9 cellular contexts compared by ENCODE assay signal in the genomic region with DNA sequence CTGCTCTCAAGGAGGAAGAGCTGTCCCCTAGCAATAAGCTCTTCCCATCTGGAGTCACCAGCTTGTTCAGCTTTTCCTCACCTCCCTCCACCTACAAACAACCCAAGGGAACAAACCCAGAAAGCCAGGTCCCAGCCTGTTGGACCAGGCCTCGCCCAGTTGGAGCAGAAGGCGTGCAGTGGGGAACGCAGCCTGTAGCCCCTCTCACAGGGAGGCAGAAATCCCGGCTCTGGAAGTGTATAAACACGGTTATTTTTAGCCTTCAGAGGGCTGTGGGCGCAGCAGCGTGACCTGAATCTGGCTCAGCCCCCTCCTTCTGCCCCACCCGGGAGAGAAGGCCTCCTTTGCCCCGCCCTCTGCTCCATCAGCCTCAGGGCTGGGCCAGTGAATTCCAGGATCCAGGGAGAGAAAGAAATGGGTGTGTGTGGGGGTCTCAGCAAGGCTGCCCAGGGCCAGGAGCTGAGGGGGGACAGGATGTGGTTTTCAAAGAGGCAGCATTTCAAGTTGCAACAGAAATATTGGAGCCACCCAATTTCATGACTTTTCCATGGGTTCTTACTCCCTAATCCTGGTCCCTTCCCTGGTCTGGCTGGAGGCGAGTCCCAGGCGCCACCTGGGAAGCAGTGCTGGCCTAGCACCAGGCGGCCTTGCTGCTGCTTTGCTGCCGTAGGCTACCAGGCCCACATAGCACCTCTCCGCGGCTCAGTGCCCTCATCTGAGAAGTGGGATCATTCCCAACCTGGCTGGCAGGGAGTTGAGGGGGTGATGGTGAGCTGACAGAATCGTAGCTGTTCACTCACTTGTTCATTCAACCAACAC. TPM values are rescaled to one million over a fixed set of nuclear protein-coding genes. Genes with fewer than 3 reads are reported as not detected.
A peak's percentile ranks its signal among the peaks of the same experiment; 100 is the strongest.
DNase-seq lines count a peak whose midpoint lies in the region; ATAC-seq, FAIRE-seq and TF ChIP-seq lines count a peak whose summit lies in the region.
"Had no signal": no experiment of that assay in that cellular context is flagged by ENCODE, and none has a peak within 500 bp of the region (broad histone marks: within the 10 kb centered on the region; RNA-seq: fewer than 3 reads in every experiment).

No MANE protein-coding gene starts in this region.

- H3K27ac ChIP-seq in astrocyte (ENCODE audit: low read depth, low read length) (peak overlapping the region; percentile 70), spleen (peak overlapping the region in 6 of 8 donors; percentile 27 to 69 (median 60))
- H3K27ac ChIP-seq: epithelial cell of prostate had no signal

- H3K27ac Mint-ChIP-seq in astrocyte (ENCODE audit: unreplicated experiment), result peak overlapping the region; percentile 41

- H3K36me3 ChIP-seq in astrocyte (ENCODE audit: insufficient read depth, low read length) (no peaks in the 10 kb centered on the region), spleen (no peaks in the 10 kb centered on the region)

- peaks cover 100% of the 10 kb centered on the region for H4K20me1 ChIP-seq in astrocyte (ENCODE audit: insufficient read depth, low read length)

- peaks cover 100% of the 10 kb centered on the region for H3K79me2 ChIP-seq in astrocyte (ENCODE audit: insufficient read depth, low read length)

- no peak overlapping the region for H2AFZ ChIP-seq in astrocyte (ENCODE audit: low read depth, low read length)

- peak overlapping the region; percentile 63 for H3K9ac ChIP-seq in astrocyte (ENCODE audit: low read length)

- ATAC-seq in GM19463 (IDR thresholded peaks at IDR 0.05; ENCODE audit: unreplicated experiment) (no peak), GM18511 (IDR thresholded peaks at IDR 0.05; ENCODE audit: unreplicated experiment) (no peak)

- TF ChIP-seq POLR2A in spleen (IDR thresholded peaks at IDR 0.05), result no peak

- peak overlapping the region; percentile 74 for H3K4me2 ChIP-seq in astrocyte (ENCODE audit: low read length)

- peak overlapping the region; percentile 27 for H3K4me3 Mint-ChIP-seq in astrocyte (ENCODE audit: unreplicated experiment)

- H3K27me3 ChIP-seq in astrocyte (ENCODE audit: insufficient read depth, low read length) (no peaks in the 10 kb centered on the region), spleen (replicated peaks in 1 of 7) (peaks cover 0 to 25% (median 0%) of the 10 kb centered on the region in 7 donors)

- peaks cover 68% of the 10 kb centered on the region for H3K4me1 ChIP-seq in astrocyte (ENCODE audit: insufficient read depth, low read length)
- peaks cover 31 to 100% (median 87%) of the 10 kb centered on the region in 6 donors for H3K4me1 ChIP-seq in spleen

- FAIRE-seq in HTR-8/SVneo (lab: Jason Lieb, UNC) (no peak), astrocyte (lab: Jason Lieb, UNC) (no peak)

- H3K9me3 ChIP-seq in astrocyte (ENCODE audit: insufficient read depth, low read depth, low read length) (no peaks in the 10 kb centered on the region), spleen (no peaks in the 10 kb centered on the region)

- H3K9me3 Mint-ChIP-seq in astrocyte (ENCODE audit: unreplicated experiment), result no peaks in the 10 kb centered on the region

- TF ChIP-seq CTCF in astrocyte (IDR thresholded peaks at IDR 0.05; ENCODE audit: insufficient read depth, low read depth, low read length) (no peak), spleen (IDR thresholded peaks at IDR 0.05 in 8 of 11, conservative IDR thresholded peaks at IDR 0.05 in 3 of 11) (no peak), GM10266 (IDR thresholded peaks at IDR 0.05; ENCODE audit: control insufficient read depth, insufficient read depth, low read depth, missing control alignments) (no peak)

- no peaks in the 10 kb centered on the region for H3K27me3 Mint-ChIP-seq in astrocyte (ENCODE audit: low read depth, unreplicated experiment)

- DNase-seq in HTR-8/SVneo (ENCODE audit: insufficient read length, low spot score) (peak; percentile 50), astrocyte (ENCODE audit: low read depth) (peak; percentile 66), islet precursor cell (peak; percentile 69), spleen (peak; percentile 72), GM10266 (ENCODE audit: extremely low spot score) (no peak), NOMO-1 treated with DMSO at 0.1 percent for 48 hours (lab: John Stamatoyannopoulos, UW; ENCODE audit: unreplicated experiment) (no peak)

- H3K4me1 Mint-ChIP-seq in astrocyte (ENCODE audit: low read depth, unreplicated experiment), result peaks cover 32% of the 10 kb centered on the region

- WGBS in spleen, 5 donors, result 38 to 48% (median 41%) methylated on average over 16 of the region's 16 CpGs

- H3K36me3 Mint-ChIP-seq in astrocyte (ENCODE audit: low read depth, unreplicated experiment), result peaks cover 9% of the 10 kb centered on the region

- H3K4me3 ChIP-seq in astrocyte (ENCODE audit: insufficient read depth, low read depth, low read length) (no peak overlapping the region), spleen (no peak overlapping the region)

- intact Hi-C loops in spleen (cut with DNase I; ENCODE audit: low total_unique reads), result no loop called here

RNA-seq across cellular contexts. Expression of gene ZMIZ1, which starts 33.5 kb away (rescaled TPM):
- total RNA-seq in astrocyte (45.5 and 49.7 TPM in 2 replicates), spleen (100 to 1,000 TPM; 117 to 210 (median 129) TPM)
- 10 to 100 TPM; 10.7 to 29.7 (median 11.8) TPM for polyA plus RNA-seq in spleen

Comparison
In these comparisons a context has a peak if more than half of its experiments do, and no peak if none do; other contexts are left out.
1. DNase-seq: peak in HTR-8/SVneo (single experiment), astrocyte (single experiment), islet precursor cell (single experiment) and spleen (single experiment); none in GM10266 (single experiment) and NOMO-1 treated with DMSO at 0.1 percent for 48 hours (single experiment).